Comparison of ENCODE assay signal across 1 cellular context in the genomic region with DNA sequence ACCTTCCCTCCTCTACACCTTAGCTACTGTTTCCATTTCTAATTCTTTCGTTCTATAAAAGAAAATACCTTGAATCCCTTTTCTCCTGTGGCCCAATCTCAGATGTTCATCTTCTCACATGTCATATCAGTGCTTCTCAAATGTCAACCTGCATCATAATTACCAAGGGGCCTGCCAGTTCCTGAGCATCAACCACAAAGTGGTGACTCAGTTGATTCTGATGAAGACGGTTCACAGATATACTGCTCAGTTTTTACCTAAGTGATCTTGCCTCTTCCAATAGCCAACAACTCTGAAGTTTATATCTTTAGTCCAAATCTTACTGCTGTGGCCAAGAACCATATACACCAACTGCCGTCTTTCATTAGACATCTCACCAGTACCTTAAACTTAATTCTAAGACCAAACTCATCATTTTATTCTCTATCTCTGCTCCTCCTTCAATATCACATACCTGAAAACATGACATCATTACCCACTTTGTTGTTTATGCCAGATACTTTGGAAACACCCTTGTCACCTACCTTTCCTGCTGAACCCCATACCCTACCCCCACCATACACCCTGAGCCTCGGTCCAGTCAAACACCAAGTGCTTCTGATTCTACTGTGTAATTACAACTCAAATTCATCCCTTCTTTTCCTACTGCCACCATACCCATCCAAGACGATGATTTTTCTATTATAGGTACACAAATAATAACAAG.
TF ChIP-seq lines count a peak whose summit lies in the region.

No MANE protein-coding gene starts in this region.

TF ChIP-seq in IMR-90, 13 proteins besides CTCF, POLR2A, EP300 and RAD21:
- TF ChIP-seq RFX5 (IDR thresholded peaks at IDR 0.05; ENCODE audit: low read depth, low read length) (no peak), FOS (IDR thresholded peaks at IDR 0.05; ENCODE audit: low read depth, low read length) (no peak), CHD1 (IDR thresholded peaks at IDR 0.05; ENCODE audit: low read depth, low read length) (no peak), MAFK (IDR thresholded peaks at IDR 0.05; ENCODE audit: low read depth, low read length) (no peak), RCOR1 (IDR thresholded peaks at IDR 0.05; ENCODE audit: insufficient replicate concordance, low read length) (no peak), NFE2L2 (IDR thresholded peaks at IDR 0.05; ENCODE audit: low read depth, low read length) (no peak), BHLHE40 (IDR thresholded peaks at IDR 0.05; ENCODE audit: low read depth, low read length) (no peak), SMC3 (IDR thresholded peaks at IDR 0.05; ENCODE audit: low read depth, low read length) (no peak), MAZ (IDR thresholded peaks at IDR 0.05; ENCODE audit: borderline replicate concordance, low read depth, low read length) (no peak), CEBPB (IDR thresholded peaks at IDR 0.05; ENCODE audit: low read depth, low read length) (no peak), MXI1 (IDR thresholded peaks at IDR 0.05; ENCODE audit: borderline replicate concordance, low read depth, low read length) (no peak)
- TF ChIP-seq, protein P1, sequence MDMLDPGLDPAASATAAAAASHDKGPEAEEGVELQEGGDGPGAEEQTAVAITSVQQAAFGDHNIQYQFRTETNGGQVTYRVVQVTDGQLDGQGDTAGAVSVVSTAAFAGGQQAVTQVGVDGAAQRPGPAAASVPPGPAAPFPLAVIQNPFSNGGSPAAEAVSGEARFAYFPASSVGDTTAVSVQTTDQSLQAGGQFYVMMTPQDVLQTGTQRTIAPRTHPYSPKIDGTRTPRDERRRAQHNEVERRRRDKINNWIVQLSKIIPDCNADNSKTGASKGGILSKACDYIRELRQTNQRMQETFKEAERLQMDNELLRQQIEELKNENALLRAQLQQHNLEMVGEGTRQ (IDR thresholded peaks at IDR 0.05; ENCODE audit: low read depth, low read length) = no peak
- TF ChIP-seq, protein P2, sequence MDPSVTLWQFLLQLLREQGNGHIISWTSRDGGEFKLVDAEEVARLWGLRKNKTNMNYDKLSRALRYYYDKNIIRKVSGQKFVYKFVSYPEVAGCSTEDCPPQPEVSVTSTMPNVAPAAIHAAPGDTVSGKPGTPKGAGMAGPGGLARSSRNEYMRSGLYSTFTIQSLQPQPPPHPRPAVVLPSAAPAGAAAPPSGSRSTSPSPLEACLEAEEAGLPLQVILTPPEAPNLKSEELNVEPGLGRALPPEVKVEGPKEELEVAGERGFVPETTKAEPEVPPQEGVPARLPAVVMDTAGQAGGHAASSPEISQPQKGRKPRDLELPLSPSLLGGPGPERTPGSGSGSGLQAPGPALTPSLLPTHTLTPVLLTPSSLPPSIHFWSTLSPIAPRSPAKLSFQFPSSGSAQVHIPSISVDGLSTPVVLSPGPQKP (IDR thresholded peaks at IDR 0.05; ENCODE audit: borderline replicate concordance, low read depth, low read length) = no peak
